8 cellular contexts compared by ENCODE assay signal in genomic region chr16:30747331-30747730, GRCh38. TPM values are rescaled to one million over a fixed set of nuclear protein-coding genes. Genes with fewer than 3 reads are reported as not detected.
DNase-seq lines count a peak whose midpoint lies in the region; FAIRE-seq and TF ChIP-seq lines count a peak whose summit lies in the region.

No MANE protein-coding gene starts in this region.

- H3K27ac ChIP-seq in HUES64 (ENCODE audit: low read depth, low read length): peak overlapping the region; percentile 73; the same call in 1 of the 2 replicates
- peak overlapping the region; percentile 66 for H3K27ac ChIP-seq in mammary epithelial cell (ENCODE audit: insufficient read depth, low read depth, low read length)

- H3K36me3 ChIP-seq in HUES64 (ENCODE audit: insufficient read depth, low read length) (peaks cover 34% of the 10 kb centered on the region), mammary epithelial cell (ENCODE audit: insufficient read depth, low read length) (peaks cover 15% of the 10 kb centered on the region), mucosa of stomach (ENCODE audit: control insufficient read depth, insufficient read depth, low read length) (no peaks in the 10 kb centered on the region)

- H3K9ac ChIP-seq in HUES64 (ENCODE audit: low read depth, low read length) (peak overlapping the region; percentile 72; the same call in 1 of the 2 replicates), mammary epithelial cell (ENCODE audit: insufficient read depth, low read length) (peak overlapping the region; percentile 31), mucosa of stomach (ENCODE audit: low read length) (peak overlapping the region; percentile 78)

- CTCF ChIA-PET in mammary epithelial cell (lab: Charles Lee; ENCODE audit: low non-redundant PET): no interaction called here

- no peaks in the 10 kb centered on the region for H3K9me3 ChIP-seq in HUES64 (ENCODE audit: insufficient read depth, low read depth, low read length)
- no peaks in the 10 kb centered on the region for H3K9me3 ChIP-seq in mammary epithelial cell (replicated peaks; ENCODE audit: insufficient read depth, low read length)
- H3K9me3 ChIP-seq in mucosa of stomach (ENCODE audit: control insufficient read depth, low read length): no peaks in the 10 kb centered on the region

- peak overlapping the region; percentile 73 for H2AFZ ChIP-seq in mammary epithelial cell (ENCODE audit: low read depth, low read length)

- FAIRE-seq in HTR-8/SVneo (lab: Jason Lieb, UNC): no peak

- dilution Hi-C loops in mammary epithelial cell (cut with HindIII; ENCODE audit: low sequenced_read_pairs): no loop called here

- H3K4me1 ChIP-seq in HUES64 (ENCODE audit: insufficient read depth, low read length): no peaks in the 10 kb centered on the region
- H3K4me1 ChIP-seq in mammary epithelial cell (ENCODE audit: insufficient read depth, low read length): peaks cover 12% of the 10 kb centered on the region
- peaks cover 11% of the 10 kb centered on the region for H3K4me1 ChIP-seq in mucosa of stomach (ENCODE audit: control insufficient read depth, insufficient read depth, low read length)

- H3K4me2 ChIP-seq in mammary epithelial cell (ENCODE audit: insufficient read depth, low read depth, low read length): peak overlapping the region; percentile 73

- TF ChIP-seq CTCF in mammary epithelial cell (conservative IDR thresholded peaks at IDR 0.05 in 1 of 2, IDR thresholded peaks at IDR 0.05 in 1 of 2; ENCODE audit: extremely low read depth in 1 of 2, insufficient read depth in 1 of 2, low read depth in 1 of 2, low read length in 2 of 2): no peak

- H3K79me2 ChIP-seq in mammary epithelial cell (ENCODE audit: insufficient read depth, low read length): peaks cover 56% of the 10 kb centered on the region

- in situ Hi-C loops in mammary epithelial cell (cut with MboI; ENCODE audit: low sequenced_read_pairs in 2 of 2): no loop called here

- no peaks in the 10 kb centered on the region for H4K20me1 ChIP-seq in mammary epithelial cell (ENCODE audit: insufficient read depth, low read length)

- DNase-seq in AG08395 (ENCODE audit: low spot score) (peak; percentile 45), mammary epithelial cell (peak; percentile 56), KG1 (lab: John Stamatoyannopoulos, UW) (no peak), GM19238 (ENCODE audit: insufficient read length, low spot score) (no peak), HTR-8/SVneo (ENCODE audit: insufficient read length, low spot score) (no peak), NCI-H748 (lab: John Stamatoyannopoulos, UW; ENCODE audit: unreplicated experiment) (no peak)

- no TSS peak for BruUV-seq in mammary epithelial cell (replicated peaks; lab: Mats Ljungman, UMichigan)

- 76% methylated on average over 3 of the region's 3 CpGs for WGBS in HUES64
- WGBS in mammary epithelial cell (ENCODE audit: low coverage, missing lambda C conversion rate): 29% methylated on average over 3 of the region's 3 CpGs

- H3K27me3 ChIP-seq in HUES64 (ENCODE audit: insufficient read depth, low read length): no peaks in the 10 kb centered on the region
- H3K27me3 ChIP-seq in mammary epithelial cell (ENCODE audit: insufficient read depth, low read length): no peaks in the 10 kb centered on the region
- no peaks in the 10 kb centered on the region for H3K27me3 ChIP-seq in mucosa of stomach (ENCODE audit: control insufficient read depth, insufficient read depth, low read length)

- H3K4me3 ChIP-seq in HUES64 (ENCODE audit: low read length): peak overlapping the region; percentile 58
- peak overlapping the region in 2 of 3 experiments; percentile 34 to 56 for H3K4me3 ChIP-seq in mammary epithelial cell (replicated peaks in 1 of 3; ENCODE audit: insufficient read depth in 1 of 3, low read depth in 2 of 3, low read length in 3 of 3)
- peak overlapping the region; percentile 74 for H3K4me3 ChIP-seq in mucosa of stomach (ENCODE audit: low read length)

- intact Hi-C loops in mammary epithelial cell (cut with micrococcal nuclease): no loop called here

RNA-seq across cellular contexts. Expression of gene PHKG2, which starts 0.9 kb away (rescaled TPM):
- polyA plus RNA-seq in HUES64 (2013, experiment 1 of 2): 31.1 TPM
- 26.5 TPM for polyA plus RNA-seq in HUES64 (2013, experiment 2 of 2)
- 10 to 100 TPM; 15.3 to 39.3 TPM for total RNA-seq in mammary epithelial cell
- polyA plus RNA-seq in mammary epithelial cell: 29.2 TPM
- 6.8 TPM for polyA minus RNA-seq in mammary epithelial cell

RNA-seq across cellular contexts. Expression of gene CFAP119, which starts 14.5 kb away (rescaled TPM):
- polyA plus RNA-seq in HUES64 (2013, experiment 1 of 2): 3.5 TPM
- 2.4 TPM for polyA plus RNA-seq in HUES64 (2013, experiment 2 of 2)
- total RNA-seq in mammary epithelial cell: 1 to 10 TPM; 1.5 to 8.3 TPM
- polyA plus RNA-seq in mammary epithelial cell: 7.6 TPM
- not detected for polyA minus RNA-seq in mammary epithelial cell

RNA-seq across cellular contexts. Expression of gene RNF40, which starts 14.8 kb away (rescaled TPM):
- 55.0 TPM for polyA plus RNA-seq in HUES64 (2013, experiment 1 of 2)
- 48.8 TPM for polyA plus RNA-seq in HUES64 (2013, experiment 2 of 2)
- 10 to 100 TPM; 62.8 to 66.4 TPM for total RNA-seq in mammary epithelial cell
- 45.7 TPM for polyA plus RNA-seq in mammary epithelial cell
- 94.0 TPM for polyA minus RNA-seq in mammary epithelial cell

RNA-seq across cellular contexts. Expression of gene ZNF629, which starts 39.7 kb away (rescaled TPM):
- 12.2 TPM for polyA plus RNA-seq in HUES64 (2013, experiment 1 of 2)
- polyA plus RNA-seq in HUES64 (2013, experiment 2 of 2): 15.4 TPM
- total RNA-seq in mammary epithelial cell: 10 to 100 TPM; 13.6 to 19.2 TPM
- 4.9 TPM for polyA plus RNA-seq in mammary epithelial cell
- polyA minus RNA-seq in mammary epithelial cell: 9.8 TPM

RNA-seq across cellular contexts. Expression of gene SRCAP, which starts 48.4 kb away (rescaled TPM):
- 23.3 TPM for polyA plus RNA-seq in HUES64 (2013, experiment 1 of 2)
- 25.3 TPM for polyA plus RNA-seq in HUES64 (2013, experiment 2 of 2)
- 10 to 100 TPM; 20.2 to 46.2 TPM for total RNA-seq in mammary epithelial cell
- polyA plus RNA-seq in mammary epithelial cell: 3.9 TPM
- 41.0 TPM for polyA minus RNA-seq in mammary epithelial cell

Comparison
In these comparisons a context has a peak if more than half of its experiments do, and no peak if none do; other contexts are left out.
1. DNase-seq: peak in AG08395 (single experiment) and mammary epithelial cell (single experiment); none in KG1 (single experiment), GM19238 (single experiment), HTR-8/SVneo (single experiment) and NCI-H748 (single experiment).
2. Peak in every context shown above with its lines, with median percentiles within 50 percentile points of each other: H3K4me3 ChIP-seq and H3K9ac ChIP-seq.